Comparison of ENCODE assay signal across 8 cellular contexts in the genomic region with DNA sequence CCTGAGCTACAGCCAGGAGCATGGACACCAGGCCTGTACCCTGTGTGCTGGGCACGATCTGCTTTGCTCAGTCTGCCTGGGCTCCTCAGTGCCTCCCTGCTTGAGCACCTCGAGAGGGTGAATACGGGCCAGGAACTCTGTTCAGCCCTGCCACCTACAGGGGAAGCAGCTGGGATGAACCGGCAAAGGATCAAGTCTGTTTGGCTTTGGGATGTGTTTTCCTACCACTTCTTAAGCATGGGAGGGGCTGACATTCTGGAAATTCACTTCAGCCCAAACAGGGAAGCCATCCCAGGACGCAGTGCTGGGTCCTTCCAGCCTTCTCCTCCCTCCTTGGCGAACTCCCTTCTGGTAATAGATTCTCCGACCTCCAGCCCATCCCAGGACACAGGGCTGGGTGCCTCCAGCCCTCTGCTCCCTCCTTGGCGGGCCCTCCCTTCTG. TPM values are rescaled to one million over a fixed set of nuclear protein-coding genes. Genes with fewer than 3 reads are reported as not detected.
DNase-seq lines count a peak whose midpoint lies in the region; TF ChIP-seq lines count a peak whose summit lies in the region.

No MANE protein-coding gene starts in this region.

- CTCF ChIA-PET in activated CD4-positive, alpha-beta T cell treated with anti-CD3 and anti-CD28 coated beads, Interleukin-2, amount 10 ng/mL, durations not matched to agents 7 days and 5 days (lab: Charles Lee), result no interaction called here
- CTCF ChIA-PET in activated CD4-positive, alpha-beta memory T cell treated with anti-CD3 and anti-CD28 coated beads for 36 hours (lab: Charles Lee), result no interaction called here

- TF ChIP-seq CTCF in dorsolateral prefrontal cortex (IDR thresholded peaks at IDR 0.05 in 54 of 56, conservative IDR thresholded peaks at IDR 0.05 in 2 of 56; ENCODE audit: low read depth in 1 of 56, partially characterized antibody in 56 of 56) (peak in 53 of 56 donors; percentile 10 to 67 (median 44)), uterus (IDR thresholded peaks at IDR 0.05) (peak; percentile 69 to 73 (median 70))

- TF ChIP-seq POLR2A in uterus (IDR thresholded peaks at IDR 0.05), result no peak

- H3K36me3 ChIP-seq in uterus, result no peaks in the 10 kb centered on the region

- peak; percentile 67 for DNase-seq in DMS53 (lab: John Stamatoyannopoulos, UW)
- DNase-seq in NCI-H460 (ENCODE audit: extremely low read depth, low read depth), result peak; percentile 1
- peak in 7 of 10 donors; percentile 40 to 79 (median 55) for DNase-seq in dorsolateral prefrontal cortex
- peak; percentile 30 to 52 for DNase-seq in lung microvascular endothelial cell (ENCODE audit: low read depth in 2 of 2)
- peak; percentile 80 to 86 for DNase-seq in uterus
- no peak for DNase-seq in GM19238 (ENCODE audit: insufficient read length, low spot score)
- no peak for DNase-seq in activated CD4-positive, alpha-beta T cell treated with anti-CD3 and anti-CD28 coated beads, Interleukin-2, amount 10 ng/mL, durations not matched to agents 7 days and 5 days
- DNase-seq in activated CD4-positive, alpha-beta memory T cell treated with anti-CD3 and anti-CD28 coated beads for 36 hours, result no peak

- H3K36me3 Mint-ChIP-seq in activated CD4-positive, alpha-beta T cell treated with anti-CD3 and anti-CD28 coated beads, Interleukin-2, amount 10 ng/mL, durations not matched to agents 7 days and 5 days (ENCODE audit: low read depth), result peaks cover 6% of the 10 kb centered on the region
- no peaks in the 10 kb centered on the region for H3K36me3 Mint-ChIP-seq in activated CD4-positive, alpha-beta memory T cell treated with anti-CD3 and anti-CD28 coated beads for 36 hours

- no peak overlapping the region for H3K27ac Mint-ChIP-seq in activated CD4-positive, alpha-beta T cell treated with anti-CD3 and anti-CD28 coated beads, Interleukin-2, amount 10 ng/mL, durations not matched to agents 7 days and 5 days
- no peak overlapping the region for H3K27ac Mint-ChIP-seq in activated CD4-positive, alpha-beta memory T cell treated with anti-CD3 and anti-CD28 coated beads for 36 hours

- H3K9me3 ChIP-seq in uterus, result no peaks in the 10 kb centered on the region

- no peaks in the 10 kb centered on the region for H3K27me3 ChIP-seq in dorsolateral prefrontal cortex
- H3K27me3 ChIP-seq in uterus, result no peaks in the 10 kb centered on the region

- H3K4me3 ChIP-seq in dorsolateral prefrontal cortex (no peak overlapping the region), uterus (no peak overlapping the region)

- H3K4me1 Mint-ChIP-seq in activated CD4-positive, alpha-beta T cell treated with anti-CD3 and anti-CD28 coated beads, Interleukin-2, amount 10 ng/mL, durations not matched to agents 7 days and 5 days, result peaks cover under 1% of the 10 kb centered on the region
- H3K4me1 Mint-ChIP-seq in activated CD4-positive, alpha-beta memory T cell treated with anti-CD3 and anti-CD28 coated beads for 36 hours (ENCODE audit: low read depth), result peaks cover 7% of the 10 kb centered on the region

- H3K4me1 ChIP-seq in uterus, result peaks cover 12 to 23% of the 10 kb centered on the region in 2 donors

- H3K9me3 Mint-ChIP-seq in activated CD4-positive, alpha-beta T cell treated with anti-CD3 and anti-CD28 coated beads, Interleukin-2, amount 10 ng/mL, durations not matched to agents 7 days and 5 days, result no peaks in the 10 kb centered on the region
- no peaks in the 10 kb centered on the region for H3K9me3 Mint-ChIP-seq in activated CD4-positive, alpha-beta memory T cell treated with anti-CD3 and anti-CD28 coated beads for 36 hours

- POLR2A ChIA-PET in activated CD4-positive, alpha-beta T cell treated with anti-CD3 and anti-CD28 coated beads, Interleukin-2, amount 10 ng/mL, durations not matched to agents 7 days and 5 days (lab: Charles Lee), result no interaction called here
- POLR2A ChIA-PET in activated CD4-positive, alpha-beta memory T cell treated with anti-CD3 and anti-CD28 coated beads for 36 hours (lab: Charles Lee), result no interaction called here

- peak overlapping the region; percentile 15 to 89 (median 78) for H3K27ac ChIP-seq in dorsolateral prefrontal cortex
- H3K27ac ChIP-seq in uterus, result peak overlapping the region; percentile 91 to 95

- intact Hi-C loops in dorsolateral prefrontal cortex (cut with DNase I), result loop anchor here in 1 of 2 donors (5.0 kb wide), 1 partner anchor 127 kb away; a partner anchor contains a TSS
- intact Hi-C loops in uterus (cut with DNase I; ENCODE audit: low total_unique reads), result loop anchor here (10.0 kb wide), 1 partner anchor 129 kb away; a partner anchor contains a TSS
- intact Hi-C loops in activated CD4-positive, alpha-beta memory T cell treated with anti-CD3 and anti-CD28 coated beads for 36 hours (cut with micrococcal nuclease), result no loop called here

- no peak overlapping the region for H3K4me3 Mint-ChIP-seq in activated CD4-positive, alpha-beta T cell treated with anti-CD3 and anti-CD28 coated beads, Interleukin-2, amount 10 ng/mL, durations not matched to agents 7 days and 5 days
- no peak overlapping the region for H3K4me3 Mint-ChIP-seq in activated CD4-positive, alpha-beta memory T cell treated with anti-CD3 and anti-CD28 coated beads for 36 hours

- no peaks in the 10 kb centered on the region for H3K27me3 Mint-ChIP-seq in activated CD4-positive, alpha-beta T cell treated with anti-CD3 and anti-CD28 coated beads, Interleukin-2, amount 10 ng/mL, durations not matched to agents 7 days and 5 days
- H3K27me3 Mint-ChIP-seq in activated CD4-positive, alpha-beta memory T cell treated with anti-CD3 and anti-CD28 coated beads for 36 hours, result no peaks in the 10 kb centered on the region

RNA-seq across cellular contexts. Expression of a gene that starts 55.8 kb away (rescaled TPM):
- total RNA-seq in NCI-H460 (2014; rRNA removed; shearing (Covaris generic)), result 29.3 and 32.3 TPM in 2 replicates
- 35.7 and 38.8 TPM in 2 replicates for polyA plus RNA-seq in NCI-H460 (2014; cell fraction: nucleus; rRNA removed)
- 100 to 1,000 TPM in 1 of 120 experiments, 10 to 100 TPM in 119; 34.0 to 117 (median 46.6) TPM for total RNA-seq in dorsolateral prefrontal cortex
- total RNA-seq in lung microvascular endothelial cell, result 21.8 and 27.8 TPM in 2 replicates
- total RNA-seq in uterus, result 10 to 100 TPM in 2 of 4 donors, 1 to 10 TPM in 2; 9.0 to 94.0 (median 18.0) TPM
- total RNA-seq in activated CD4-positive, alpha-beta T cell treated with anti-CD3 and anti-CD28 coated beads, Interleukin-2, amount 10 ng/mL, durations not matched to agents 7 days and 5 days, result 10 to 100 TPM; 13.7 to 14.4 TPM
- 10 to 100 TPM; 26.8 to 26.9 TPM for total RNA-seq in activated CD4-positive, alpha-beta memory T cell treated with anti-CD3 and anti-CD28 coated beads for 36 hours

Comparison
In these comparisons a context has a peak if more than half of its experiments do, and no peak if none do; other contexts are left out.
1. DNase-seq: peak in DMS53 (single experiment), NCI-H460 (single experiment), dorsolateral prefrontal cortex (7 of 10), lung microvascular endothelial cell (2 of 2) and uterus (2 of 2); none in GM19238 (single experiment), activated CD4-positive, alpha-beta T cell treated with anti-CD3 and anti-CD28 coated beads, Interleukin-2, amount 10 ng/mL, durations not matched to agents 7 days and 5 days (single experiment) and activated CD4-positive, alpha-beta memory T cell treated with anti-CD3 and anti-CD28 coated beads for 36 hours (single experiment).